Comparison of ENCODE assay signal across 9 cellular contexts in genomic region chr21:41445465-41445862, GRCh38. TPM values are rescaled to one million over a fixed set of nuclear protein-coding genes. Genes with fewer than 3 reads are reported as not detected.
"Had no signal": no experiment of that assay in that cellular context is flagged by ENCODE, and none has a peak within 500 bp of the region (broad histone marks: within the 10 kb centered on the region; RNA-seq: fewer than 3 reads in every experiment).

No MANE protein-coding gene starts in this region.

- H3K27me3 ChIP-seq: cardiac muscle cell, esophagus squamous epithelium, heart right ventricle, testis had no signal

- DNase-seq: activated CD4-positive, CD25-positive, alpha-beta regulatory T cell treated with anti-CD3 and anti-CD28 coated beads, Interleukin-2, amount 50 U/mL, for 72 hours; activated T-cell treated with anti-CD3 and anti-CD28 coated beads for 4 hours; esophagus squamous epithelium; heart right ventricle; islet precursor cell; stimulated activated CD4-positive, alpha-beta T cell treated with anti-CD3 and anti-CD28 coated beads, Interleukin-15, amount 100 ng/mL, for 24 hours; stimulated activated CD4-positive, alpha-beta T cell treated with anti-CD3 and anti-CD28 coated beads, Interleukin-4, amount 100 ng/mL, for 24 hours; testis had no signal

- H3K4me1 ChIP-seq: esophagus squamous epithelium, heart right ventricle, testis had no signal

- H3K27ac ChIP-seq: cardiac muscle cell, esophagus squamous epithelium, heart right ventricle, testis had no signal

- H3K9me3 ChIP-seq: esophagus squamous epithelium, heart right ventricle, testis had no signal

- H3K36me3 ChIP-seq: cardiac muscle cell had no signal

- H3K4me3 ChIP-seq: cardiac muscle cell, esophagus squamous epithelium, heart right ventricle, testis had no signal

RNA-seq across cellular contexts. Expression of gene MX1, which starts 19.4 kb away (rescaled TPM):
- total RNA-seq: cardiac muscle cell had no signal
